ENCODE assay signal across 8 cellular contexts in genomic region chr2:118186858-118187254, GRCh38.
DNase-seq lines count a peak whose midpoint lies in the region; ATAC-seq, FAIRE-seq and TF ChIP-seq lines count a peak whose summit lies in the region.

No MANE protein-coding gene starts in this region.

- H3K4me2 ChIP-seq in astrocyte (ENCODE audit: low read length) (peak overlapping the region; percentile 96), mesendoderm (ENCODE audit: low read length) (peak overlapping the region; percentile 46)

- intact Hi-C loops in activated naive CD4-positive, alpha-beta T cell treated with anti-CD3 and anti-CD28 coated beads for 36 hours (cut with micrococcal nuclease), result loop anchor here (1.0 to 5.0 kb wide), 4 partner anchors 99 to 1180 kb away; partner anchors contain the start of genes C2orf76, CCDC93, DBI and INSIG2
- intact Hi-C loops in mucosa of descending colon (cut with DNase I, micrococcal nuclease), result no loop called here

- peak overlapping the region; percentile 94 for H3K56ac ChIP-seq in mesendoderm (ENCODE audit: low read length)

- no peak overlapping the region for H2BK5ac ChIP-seq in mesendoderm (ENCODE audit: low read length)

- H3K4me3 ChIP-seq in astrocyte (ENCODE audit: insufficient read depth, low read depth, low read length) (peak overlapping the region; percentile 79), mesendoderm (ENCODE audit: low read length) (no peak overlapping the region), tibial nerve (peak overlapping the region; percentile 49 to 75 (median 62)), mucosa of descending colon (no peak overlapping the region)

- TF ChIP-seq POLR2A in tibial nerve (IDR thresholded peaks at IDR 0.05), result no peak

- peak overlapping the region; percentile 97 for H3K27ac Mint-ChIP-seq in activated naive CD4-positive, alpha-beta T cell treated with anti-CD3 and anti-CD28 coated beads for 36 hours
- peak overlapping the region; percentile 98 for H3K27ac Mint-ChIP-seq in astrocyte (ENCODE audit: unreplicated experiment)

- H3K79me2 ChIP-seq in astrocyte (ENCODE audit: insufficient read depth, low read length) (no peaks in the 10 kb centered on the region), mesendoderm (ENCODE audit: control insufficient read depth, insufficient read depth, low read length) (no peaks in the 10 kb centered on the region)

- no peaks in the 10 kb centered on the region for H4K20me1 ChIP-seq in astrocyte (ENCODE audit: insufficient read depth, low read length)

- TF ChIP-seq EP300 in tibial nerve (IDR thresholded peaks at IDR 0.05), result no peak

- peak overlapping the region; percentile 17 for H3K18ac ChIP-seq in mesendoderm (ENCODE audit: low read length)

- H3K4me3 Mint-ChIP-seq in activated naive CD4-positive, alpha-beta T cell treated with anti-CD3 and anti-CD28 coated beads for 36 hours, result peak overlapping the region; percentile 92
- peak overlapping the region; percentile 97 for H3K4me3 Mint-ChIP-seq in astrocyte (ENCODE audit: unreplicated experiment)

- CTCF ChIA-PET in activated naive CD4-positive, alpha-beta T cell treated with anti-CD3 and anti-CD28 coated beads for 36 hours (lab: Charles Lee), result interaction anchor here (1.5 kb wide), 1 partner anchor 102 kb away, joined by 3 read pairs; no protein-coding TSS in a partner anchor

- DNase-seq in activated naive CD4-positive, alpha-beta T cell treated with anti-CD3 and anti-CD28 coated beads for 36 hours, result no peak
- DNase-seq in activated naive CD4-positive, alpha-beta T cell treated with anti-CD3 and anti-CD28 coated beads, Interleukin-2, amount 50 U/mL, for 16 hours, result no peak
- DNase-seq in astrocyte (ENCODE audit: low read depth) (no peak), mesendoderm (no peak), tibial nerve (ENCODE audit: low spot score in 2 of 2) (no peak), mucosa of descending colon (no peak)

- TF ChIP-seq CTCF in astrocyte (IDR thresholded peaks at IDR 0.05; ENCODE audit: insufficient read depth, low read depth, low read length) (no peak), tibial nerve (IDR thresholded peaks at IDR 0.05) (no peak), mucosa of descending colon (IDR thresholded peaks at IDR 0.05) (no peak)

- H3K36me3 ChIP-seq in astrocyte (ENCODE audit: insufficient read depth, low read length), result no peaks in the 10 kb centered on the region
- no peaks in the 10 kb centered on the region for H3K36me3 ChIP-seq in mesendoderm (ENCODE audit: control insufficient read depth, insufficient read depth, low read length)
- no peaks in the 10 kb centered on the region for H3K36me3 ChIP-seq in tibial nerve
- H3K36me3 ChIP-seq in mucosa of descending colon (ENCODE audit: low read depth), result no peaks in the 10 kb centered on the region

- peaks cover 7% of the 10 kb centered on the region for H3K36me3 Mint-ChIP-seq in activated naive CD4-positive, alpha-beta T cell treated with anti-CD3 and anti-CD28 coated beads for 36 hours (ENCODE audit: low read depth)
- H3K36me3 Mint-ChIP-seq in astrocyte (ENCODE audit: low read depth, unreplicated experiment), result no peaks in the 10 kb centered on the region

- H3K27me3 ChIP-seq in astrocyte (ENCODE audit: insufficient read depth, low read length), result peaks cover 3% of the 10 kb centered on the region
- H3K27me3 ChIP-seq in mesendoderm (ENCODE audit: insufficient read depth, low read length, poor library complexity), result no peaks in the 10 kb centered on the region
- no peaks in the 10 kb centered on the region for H3K27me3 ChIP-seq in tibial nerve

- H4K5ac ChIP-seq in mesendoderm (ENCODE audit: low read length), result no peak overlapping the region

- FAIRE-seq in astrocyte (lab: Jason Lieb, UNC), result no peak

- no peaks in the 10 kb centered on the region for H3K9me3 Mint-ChIP-seq in activated naive CD4-positive, alpha-beta T cell treated with anti-CD3 and anti-CD28 coated beads for 36 hours
- no peaks in the 10 kb centered on the region for H3K9me3 Mint-ChIP-seq in astrocyte (ENCODE audit: unreplicated experiment)

- H2AFZ ChIP-seq in astrocyte (ENCODE audit: low read depth, low read length), result peak overlapping the region; percentile 99

- WGBS in mesendoderm (ENCODE audit: extremely low coverage, insufficient coverage, low lambda C conversion rate), result no CpG with 5 or more reads among the region's 5 CpGs
- WGBS in tibial nerve, 2 donors, result 80 to 86% methylated on average over 5 of the region's 5 CpGs

- no peak overlapping the region for H3K4ac ChIP-seq in mesendoderm (ENCODE audit: low read depth, low read length)

- peaks cover 14% of the 10 kb centered on the region for H3K4me1 Mint-ChIP-seq in activated naive CD4-positive, alpha-beta T cell treated with anti-CD3 and anti-CD28 coated beads for 36 hours (ENCODE audit: low read depth)
- H3K4me1 Mint-ChIP-seq in astrocyte (ENCODE audit: low read depth, unreplicated experiment), result peaks cover 2% of the 10 kb centered on the region

- no peak overlapping the region for H2AK5ac ChIP-seq in mesendoderm (ENCODE audit: low read length)

- H3K4me1 ChIP-seq in astrocyte (ENCODE audit: insufficient read depth, low read length) (peaks cover 3% of the 10 kb centered on the region), mesendoderm (ENCODE audit: control insufficient read depth, low read depth, low read length) (peaks cover 10% of the 10 kb centered on the region), tibial nerve (peaks cover 0 to 9% (median 6%) of the 10 kb centered on the region in 4 donors), mucosa of descending colon (ENCODE audit: low read depth) (peaks cover 4% of the 10 kb centered on the region)

- H2BK15ac ChIP-seq in mesendoderm (replicated peaks; ENCODE audit: low read depth), result no peak overlapping the region

- no peak overlapping the region for H3K23ac ChIP-seq in mesendoderm (ENCODE audit: low read length)

- no peaks in the 10 kb centered on the region for H3K27me3 Mint-ChIP-seq in activated naive CD4-positive, alpha-beta T cell treated with anti-CD3 and anti-CD28 coated beads for 36 hours (ENCODE audit: low read depth)
- peaks cover 2% of the 10 kb centered on the region for H3K27me3 Mint-ChIP-seq in astrocyte (ENCODE audit: low read depth, unreplicated experiment)

- ATAC-seq in GM18868 (IDR thresholded peaks at IDR 0.05; ENCODE audit: unreplicated experiment), result no peak
- ATAC-seq in HG02588 (IDR thresholded peaks at IDR 0.05; ENCODE audit: unreplicated experiment), result no peak
- no peak for ATAC-seq in mucosa of descending colon

- no peak overlapping the region for H4K8ac ChIP-seq in mesendoderm (ENCODE audit: low read depth, low read length)

- H3K79me1 ChIP-seq in mesendoderm (ENCODE audit: low read length), result no peaks in the 10 kb centered on the region

- peak overlapping the region; percentile 89 for H3K9ac ChIP-seq in astrocyte (ENCODE audit: low read length)
- H3K9ac ChIP-seq in mesendoderm (ENCODE audit: low read length), result peak overlapping the region; percentile 86

- no peak overlapping the region for H3K27ac ChIP-seq in astrocyte (ENCODE audit: low read depth, low read length)
- no peak overlapping the region for H3K27ac ChIP-seq in mesendoderm (ENCODE audit: low read depth, low read length)
- H3K27ac ChIP-seq in tibial nerve, result peak overlapping the region; percentile 48 to 86 (median 69)

- H3K9me3 ChIP-seq in astrocyte (ENCODE audit: insufficient read depth, low read depth, low read length) (no peaks in the 10 kb centered on the region), tibial nerve (no peaks in the 10 kb centered on the region), mucosa of descending colon (no peaks in the 10 kb centered on the region)

- no peak overlapping the region for H2BK120ac ChIP-seq in mesendoderm (ENCODE audit: low read depth, low read length)

Comparison
In these comparisons a context has a peak if more than half of its experiments do, and no peak if none do; other contexts are left out.
1. H3K27ac ChIP-seq: peak in tibial nerve (4 of 4); none in astrocyte (single experiment) and mesendoderm (single experiment).
2. H3K4me3 ChIP-seq: peak in astrocyte (single experiment) and tibial nerve (4 of 4); none in mesendoderm (single experiment) and mucosa of descending colon (single experiment).